16 cellular contexts compared by ENCODE assay signal in the genomic region with DNA sequence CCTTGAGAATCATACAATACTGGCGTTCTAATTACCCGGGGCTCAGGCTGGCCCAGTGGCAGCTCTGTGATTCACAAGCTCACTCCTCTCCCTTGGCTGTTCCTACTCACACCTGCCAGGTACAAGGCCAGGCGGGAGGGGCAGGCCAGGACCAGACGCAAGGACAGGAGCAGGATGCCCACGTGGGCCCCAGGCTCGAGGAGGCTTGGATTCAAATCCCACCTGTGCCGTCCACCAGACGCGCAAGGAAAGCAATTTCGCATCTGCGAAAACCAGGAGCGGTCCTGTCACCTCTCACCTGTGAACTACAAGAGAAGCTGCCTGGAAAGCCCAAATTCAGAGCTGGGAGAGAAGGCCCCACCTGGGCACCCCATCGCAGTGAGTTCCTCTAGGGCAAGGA. TPM values are rescaled to one million over a fixed set of nuclear protein-coding genes. Genes with fewer than 3 reads are reported as not detected.
DNase-seq lines count a peak whose midpoint lies in the region; ATAC-seq and TF ChIP-seq lines count a peak whose summit lies in the region.
"Had no signal": no experiment of that assay in that cellular context is flagged by ENCODE, and none has a peak within 500 bp of the region (broad histone marks: within the 10 kb centered on the region; RNA-seq: fewer than 3 reads in every experiment).

No MANE protein-coding gene starts in this region.

- POLR2A ChIA-PET in activated CD4-positive, alpha-beta memory T cell treated with anti-CD3 and anti-CD28 coated beads for 36 hours (lab: Charles Lee) = interaction anchor here (1.3 kb wide), 1 partner anchor 9 kb away, joined by 5 read pairs; no protein-coding TSS in a partner anchor
- POLR2A ChIA-PET in activated CD4-positive, alpha-beta memory T cell treated with anti-CD3 and anti-CD28 coated beads, Interleukin-2, amount 10 ng/mL, durations not matched to agents 7 days and 5 days (lab: Charles Lee) = interaction anchor here (1.4 to 41.9 kb wide), 4 partner anchors 8 to 43 kb away, joined by 3 to 1689 read pairs (median 288); partner anchors contain the start of gene BCL11B
- POLR2A ChIA-PET in CD4-positive, alpha-beta T cell (lab: Charles Lee) = interaction anchor here (0.7 to 83.0 kb wide), 3 partner anchors 4 to 1017 kb away, joined by 3 to 4389 read pairs (median 4389); partner anchors contain the start of gene BCL11B
- POLR2A ChIA-PET in activated CD8-positive, alpha-beta T cell treated with anti-CD3 and anti-CD28 coated beads for 36 hours (lab: Charles Lee) = interaction anchor here (1.0 to 10.7 kb wide), 5 partner anchors 8 to 51 kb away, joined by 3 to 92 read pairs (median 4); partner anchors contain the start of gene BCL11B

- peak overlapping the region; percentile 60 for H3K27ac ChIP-seq in CD4-positive, alpha-beta T cell (ENCODE audit: low read depth, low read length)
- peak overlapping the region; percentile 97 for H3K27ac ChIP-seq in effector memory CD4-positive, alpha-beta T cell (ENCODE audit: insufficient read depth, low read length, poor library complexity, severe bottlenecking)
- H3K27ac ChIP-seq: GM23248 had no signal

- H3K9me3 Mint-ChIP-seq in activated CD4-positive, alpha-beta memory T cell treated with anti-CD3 and anti-CD28 coated beads for 36 hours = no peaks in the 10 kb centered on the region
- no peaks in the 10 kb centered on the region for H3K9me3 Mint-ChIP-seq in activated CD4-positive, alpha-beta memory T cell treated with anti-CD3 and anti-CD28 coated beads, Interleukin-2, amount 10 ng/mL, durations not matched to agents 7 days and 5 days
- H3K9me3 Mint-ChIP-seq in CD4-positive, alpha-beta T cell = no peaks in the 10 kb centered on the region
- H3K9me3 Mint-ChIP-seq in activated CD8-positive, alpha-beta T cell treated with anti-CD3 and anti-CD28 coated beads for 36 hours = peaks cover 1% of the 10 kb centered on the region

- no peak overlapping the region for H3K4me3 ChIP-seq in effector memory CD4-positive, alpha-beta T cell (ENCODE audit: insufficient read depth, low read depth, low read length, poor library complexity, severe bottlenecking)
- H3K4me3 ChIP-seq: GM23248 had no signal

- peaks cover 40% of the 10 kb centered on the region for H3K36me3 Mint-ChIP-seq in activated CD4-positive, alpha-beta memory T cell treated with anti-CD3 and anti-CD28 coated beads for 36 hours
- H3K36me3 Mint-ChIP-seq in activated CD4-positive, alpha-beta memory T cell treated with anti-CD3 and anti-CD28 coated beads, Interleukin-2, amount 10 ng/mL, durations not matched to agents 7 days and 5 days (ENCODE audit: low read depth) = peaks cover 72% of the 10 kb centered on the region
- peaks cover 94% of the 10 kb centered on the region for H3K36me3 Mint-ChIP-seq in CD4-positive, alpha-beta T cell (ENCODE audit: low read depth)
- peaks cover 72% of the 10 kb centered on the region for H3K36me3 Mint-ChIP-seq in activated CD8-positive, alpha-beta T cell treated with anti-CD3 and anti-CD28 coated beads for 36 hours (ENCODE audit: low read depth)

- peak overlapping the region; percentile 96 for H3K27ac Mint-ChIP-seq in activated CD4-positive, alpha-beta memory T cell treated with anti-CD3 and anti-CD28 coated beads for 36 hours
- no peak overlapping the region for H3K27ac Mint-ChIP-seq in activated CD4-positive, alpha-beta memory T cell treated with anti-CD3 and anti-CD28 coated beads, Interleukin-2, amount 10 ng/mL, durations not matched to agents 7 days and 5 days
- peak overlapping the region; percentile 95 for H3K27ac Mint-ChIP-seq in CD4-positive, alpha-beta T cell
- peak overlapping the region; percentile 99 for H3K27ac Mint-ChIP-seq in activated CD8-positive, alpha-beta T cell treated with anti-CD3 and anti-CD28 coated beads for 36 hours

- no peak for TF ChIP-seq CTCF in CD4-positive, alpha-beta T cell (IDR thresholded peaks at IDR 0.05)
- no peak for TF ChIP-seq CTCF in activated CD8-positive, alpha-beta T cell treated with anti-CD3 and anti-CD28 coated beads for 36 hours (IDR thresholded peaks at IDR 0.05)

- H3K4me3 Mint-ChIP-seq in activated CD4-positive, alpha-beta memory T cell treated with anti-CD3 and anti-CD28 coated beads for 36 hours = no peak overlapping the region
- no peak overlapping the region for H3K4me3 Mint-ChIP-seq in activated CD4-positive, alpha-beta memory T cell treated with anti-CD3 and anti-CD28 coated beads, Interleukin-2, amount 10 ng/mL, durations not matched to agents 7 days and 5 days
- H3K4me3 Mint-ChIP-seq in CD4-positive, alpha-beta T cell = peak overlapping the region; percentile 65
- H3K4me3 Mint-ChIP-seq in activated CD8-positive, alpha-beta T cell treated with anti-CD3 and anti-CD28 coated beads for 36 hours = no peak overlapping the region

- H3K27me3 ChIP-seq in CD4-positive, alpha-beta T cell (ENCODE audit: control insufficient read depth, insufficient read depth, low read length) = no peaks in the 10 kb centered on the region
- no peaks in the 10 kb centered on the region for H3K27me3 ChIP-seq in effector memory CD4-positive, alpha-beta T cell (replicated peaks; ENCODE audit: control insufficient read depth, insufficient read depth, low read length, poor library complexity, severe bottlenecking)

- no peaks in the 10 kb centered on the region for H3K27me3 Mint-ChIP-seq in activated CD4-positive, alpha-beta memory T cell treated with anti-CD3 and anti-CD28 coated beads for 36 hours
- H3K27me3 Mint-ChIP-seq in activated CD4-positive, alpha-beta memory T cell treated with anti-CD3 and anti-CD28 coated beads, Interleukin-2, amount 10 ng/mL, durations not matched to agents 7 days and 5 days = no peaks in the 10 kb centered on the region
- H3K27me3 Mint-ChIP-seq in CD4-positive, alpha-beta T cell = no peaks in the 10 kb centered on the region
- H3K27me3 Mint-ChIP-seq in activated CD8-positive, alpha-beta T cell treated with anti-CD3 and anti-CD28 coated beads for 36 hours = no peaks in the 10 kb centered on the region

- H3K4me1 ChIP-seq in effector memory CD4-positive, alpha-beta T cell (ENCODE audit: control insufficient read depth, insufficient read depth, low read length, poor library complexity, severe bottlenecking) = peaks cover 90% of the 10 kb centered on the region

- in situ Hi-C loops in KBM-7 (cut with MboI; ENCODE audit: low pct_unique_long_range_greater_than_20kb, low sequenced_read_pairs) = no loop called here

- intact Hi-C loops in activated CD4-positive, alpha-beta memory T cell treated with anti-CD3 and anti-CD28 coated beads for 36 hours (cut with micrococcal nuclease) = no loop called here
- intact Hi-C loops in CD4-positive, alpha-beta T cell (cut with DNase I, micrococcal nuclease) = no loop called here
- intact Hi-C loops in activated CD8-positive, alpha-beta T cell treated with anti-CD3 and anti-CD28 coated beads for 36 hours (cut with micrococcal nuclease) = no loop called here

- no peak for DNase-seq in activated CD4-positive, alpha-beta memory T cell treated with anti-CD3 and anti-CD28 coated beads for 36 hours
- no peak for DNase-seq in activated CD4-positive, alpha-beta memory T cell treated with anti-CD3 and anti-CD28 coated beads, Interleukin-2, amount 10 ng/mL, durations not matched to agents 7 days and 5 days
- DNase-seq in CD4-positive, alpha-beta T cell = no peak
- no peak for DNase-seq in activated CD8-positive, alpha-beta T cell treated with anti-CD3 and anti-CD28 coated beads for 36 hours
- DNase-seq in effector memory CD4-positive, alpha-beta T cell = no peak
- DNase-seq in AG20443 (ENCODE audit: low spot score) (no peak), KBM-7 (no peak)
- DNase-seq: AML-193, GF-D8, GM23248, Karpas-422, NCI-H1930, NCI-H2171, NCI-H510A had no signal

- CTCF ChIA-PET in activated CD4-positive, alpha-beta memory T cell treated with anti-CD3 and anti-CD28 coated beads for 36 hours (lab: Charles Lee) = interaction anchor here (1.0 to 1.4 kb wide), 2 partner anchors 8 to 20 kb away, joined by 4 to 5 read pairs; no protein-coding TSS in a partner anchor
- CTCF ChIA-PET in activated CD4-positive, alpha-beta memory T cell treated with anti-CD3 and anti-CD28 coated beads, Interleukin-2, amount 10 ng/mL, durations not matched to agents 7 days and 5 days (lab: Charles Lee) = interaction anchor here (1.4 to 2.0 kb wide), 2 partner anchors 9 to 29 kb away, joined by 3 to 8 read pairs; no protein-coding TSS in a partner anchor
- CTCF ChIA-PET in CD4-positive, alpha-beta T cell (lab: Charles Lee) = interaction anchor here (0.7 to 3.3 kb wide), 3 partner anchors 17 to 47 kb away, joined by 3 to 15 read pairs (median 5); no protein-coding TSS in a partner anchor
- CTCF ChIA-PET in activated CD8-positive, alpha-beta T cell treated with anti-CD3 and anti-CD28 coated beads for 36 hours (lab: Charles Lee) = interaction anchor here (1.0 to 2.2 kb wide), 5 partner anchors 9 to 45 kb away, joined by 3 to 4 read pairs (median 3); no protein-coding TSS in a partner anchor

- peaks cover 87% of the 10 kb centered on the region for H3K4me1 Mint-ChIP-seq in activated CD4-positive, alpha-beta memory T cell treated with anti-CD3 and anti-CD28 coated beads for 36 hours (ENCODE audit: low read depth)
- peaks cover 87% of the 10 kb centered on the region for H3K4me1 Mint-ChIP-seq in activated CD4-positive, alpha-beta memory T cell treated with anti-CD3 and anti-CD28 coated beads, Interleukin-2, amount 10 ng/mL, durations not matched to agents 7 days and 5 days
- H3K4me1 Mint-ChIP-seq in CD4-positive, alpha-beta T cell (ENCODE audit: low read depth) = peaks cover 96% of the 10 kb centered on the region
- H3K4me1 Mint-ChIP-seq in activated CD8-positive, alpha-beta T cell treated with anti-CD3 and anti-CD28 coated beads for 36 hours (ENCODE audit: low read depth) = peaks cover 92% of the 10 kb centered on the region

- no peak for ATAC-seq in CD4-positive, alpha-beta T cell (ENCODE audit: poor library complexity)
- ATAC-seq in activated CD8-positive, alpha-beta T cell treated with anti-CD3 and anti-CD28 coated beads for 36 hours = no peak
- no peak for ATAC-seq in HG02678 (IDR thresholded peaks at IDR 0.05; ENCODE audit: unreplicated experiment)
- ATAC-seq: HCT116 had no signal

- H3K9me3 ChIP-seq in CD4-positive, alpha-beta T cell (ENCODE audit: control insufficient read depth, low read length) = no peaks in the 10 kb centered on the region
- H3K9me3 ChIP-seq in effector memory CD4-positive, alpha-beta T cell (ENCODE audit: control insufficient read depth, low read length) = no peaks in the 10 kb centered on the region

- H3K36me3 ChIP-seq in effector memory CD4-positive, alpha-beta T cell (ENCODE audit: control insufficient read depth, insufficient read depth, low read length) = peaks cover 37% of the 10 kb centered on the region

RNA-seq across cellular contexts. Expression of gene BCL11B, which starts 50.6 kb away (rescaled TPM):
- total RNA-seq in activated CD4-positive, alpha-beta memory T cell treated with anti-CD3 and anti-CD28 coated beads for 36 hours = 10 to 100 TPM; 48.9 to 49.1 TPM
- total RNA-seq in activated CD4-positive, alpha-beta memory T cell treated with anti-CD3 and anti-CD28 coated beads, Interleukin-2, amount 10 ng/mL, durations not matched to agents 7 days and 5 days = 10 to 100 TPM; 81.7 to 82.0 TPM
- total RNA-seq in CD4-positive, alpha-beta T cell = 100 to 1,000 TPM; 244 to 254 TPM
- total RNA-seq in activated CD8-positive, alpha-beta T cell treated with anti-CD3 and anti-CD28 coated beads for 36 hours = 10 to 100 TPM; 48.5 to 53.0 TPM
- total RNA-seq: GM23248 had no signal
